Comparison of ENCODE assay signal across 2 cellular contexts in the genomic region with DNA sequence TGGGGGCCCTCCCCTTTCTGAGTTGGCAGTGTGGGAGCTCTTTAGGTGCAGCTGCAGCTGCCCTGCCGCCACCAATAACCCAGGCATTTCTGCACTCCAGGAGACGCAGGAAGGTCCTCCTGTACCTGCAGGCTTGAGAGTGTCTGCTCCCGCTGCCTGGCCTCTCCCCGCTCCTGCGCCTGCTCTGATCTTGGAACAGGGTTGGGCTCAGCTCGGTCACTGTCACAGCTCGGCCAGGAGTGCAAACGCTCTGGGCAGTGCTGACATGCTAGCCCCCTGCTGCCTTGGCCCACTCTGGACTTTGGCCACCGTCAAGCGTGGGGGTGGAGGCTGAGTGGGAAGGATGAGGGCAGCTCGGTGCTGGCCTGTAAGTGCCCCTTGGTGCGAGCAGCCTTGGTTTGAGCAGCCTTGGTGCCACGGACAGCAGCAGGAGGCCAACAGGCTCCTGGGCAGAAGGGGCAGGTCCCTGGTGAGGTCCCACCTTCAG.
TF ChIP-seq lines count a peak whose summit lies in the region.

No MANE protein-coding gene starts in this region.

TF ChIP-seq in IMR-90, 13 proteins besides CTCF, POLR2A, EP300 and RAD21 (continued from another document):
- TF ChIP-seq, protein P1, sequence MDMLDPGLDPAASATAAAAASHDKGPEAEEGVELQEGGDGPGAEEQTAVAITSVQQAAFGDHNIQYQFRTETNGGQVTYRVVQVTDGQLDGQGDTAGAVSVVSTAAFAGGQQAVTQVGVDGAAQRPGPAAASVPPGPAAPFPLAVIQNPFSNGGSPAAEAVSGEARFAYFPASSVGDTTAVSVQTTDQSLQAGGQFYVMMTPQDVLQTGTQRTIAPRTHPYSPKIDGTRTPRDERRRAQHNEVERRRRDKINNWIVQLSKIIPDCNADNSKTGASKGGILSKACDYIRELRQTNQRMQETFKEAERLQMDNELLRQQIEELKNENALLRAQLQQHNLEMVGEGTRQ (IDR thresholded peaks at IDR 0.05; ENCODE audit: low read depth, low read length), result no peak
- no peak for TF ChIP-seq CHD1 (IDR thresholded peaks at IDR 0.05; ENCODE audit: low read depth, low read length)
- TF ChIP-seq MAFK (IDR thresholded peaks at IDR 0.05; ENCODE audit: low read depth, low read length), result no peak
- TF ChIP-seq CEBPB (IDR thresholded peaks at IDR 0.05; ENCODE audit: low read depth, low read length), result no peak
- TF ChIP-seq, protein P2, sequence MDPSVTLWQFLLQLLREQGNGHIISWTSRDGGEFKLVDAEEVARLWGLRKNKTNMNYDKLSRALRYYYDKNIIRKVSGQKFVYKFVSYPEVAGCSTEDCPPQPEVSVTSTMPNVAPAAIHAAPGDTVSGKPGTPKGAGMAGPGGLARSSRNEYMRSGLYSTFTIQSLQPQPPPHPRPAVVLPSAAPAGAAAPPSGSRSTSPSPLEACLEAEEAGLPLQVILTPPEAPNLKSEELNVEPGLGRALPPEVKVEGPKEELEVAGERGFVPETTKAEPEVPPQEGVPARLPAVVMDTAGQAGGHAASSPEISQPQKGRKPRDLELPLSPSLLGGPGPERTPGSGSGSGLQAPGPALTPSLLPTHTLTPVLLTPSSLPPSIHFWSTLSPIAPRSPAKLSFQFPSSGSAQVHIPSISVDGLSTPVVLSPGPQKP (IDR thresholded peaks at IDR 0.05; ENCODE audit: borderline replicate concordance, low read depth, low read length), result no peak
- no peak for TF ChIP-seq BHLHE40 (IDR thresholded peaks at IDR 0.05; ENCODE audit: low read depth, low read length)
- no peak for TF ChIP-seq RCOR1 (IDR thresholded peaks at IDR 0.05; ENCODE audit: insufficient replicate concordance, low read length)

TF ChIP-seq in HepG2, 621 proteins besides CTCF, POLR2A, EP300 and RAD21 (continued from another document and continues in another):
- TF ChIP-seq, protein P3, sequence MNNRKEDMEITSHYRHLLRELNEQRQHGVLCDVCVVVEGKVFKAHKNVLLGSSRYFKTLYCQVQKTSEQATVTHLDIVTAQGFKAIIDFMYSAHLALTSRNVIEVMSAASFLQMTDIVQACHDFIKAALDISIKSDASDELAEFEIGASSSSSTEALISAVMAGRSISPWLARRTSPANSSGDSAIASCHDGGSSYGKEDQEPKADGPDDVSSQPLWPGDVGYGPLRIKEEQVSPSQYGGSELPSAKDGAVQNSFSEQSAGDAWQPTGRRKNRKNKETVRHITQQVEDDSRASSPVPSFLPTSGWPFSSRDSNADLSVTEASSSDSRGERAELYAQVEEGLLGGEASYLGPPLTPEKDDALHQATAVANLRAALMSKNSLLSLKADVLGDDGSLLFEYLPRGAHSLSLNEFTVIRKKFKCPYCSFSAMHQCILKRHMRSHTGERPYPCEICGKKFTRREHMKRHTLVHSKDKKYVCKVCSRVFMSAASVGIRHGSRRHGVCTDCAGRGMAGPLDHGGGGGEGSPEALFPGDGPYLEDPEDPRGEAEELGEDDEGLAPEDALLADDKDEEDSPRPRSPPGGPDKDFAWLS (CRISPR knock-in tag; IDR thresholded peaks at IDR 0.05; ENCODE audit: borderline replicate concordance), result no peak
- no peak for TF ChIP-seq ZNF749 (CRISPR knock-in tag; IDR thresholded peaks at IDR 0.05; ENCODE audit: borderline replicate concordance)
- no peak for TF ChIP-seq SAP130 (CRISPR knock-in tag; IDR thresholded peaks at IDR 0.05; ENCODE audit: low read depth)
- TF ChIP-seq, protein P4, sequence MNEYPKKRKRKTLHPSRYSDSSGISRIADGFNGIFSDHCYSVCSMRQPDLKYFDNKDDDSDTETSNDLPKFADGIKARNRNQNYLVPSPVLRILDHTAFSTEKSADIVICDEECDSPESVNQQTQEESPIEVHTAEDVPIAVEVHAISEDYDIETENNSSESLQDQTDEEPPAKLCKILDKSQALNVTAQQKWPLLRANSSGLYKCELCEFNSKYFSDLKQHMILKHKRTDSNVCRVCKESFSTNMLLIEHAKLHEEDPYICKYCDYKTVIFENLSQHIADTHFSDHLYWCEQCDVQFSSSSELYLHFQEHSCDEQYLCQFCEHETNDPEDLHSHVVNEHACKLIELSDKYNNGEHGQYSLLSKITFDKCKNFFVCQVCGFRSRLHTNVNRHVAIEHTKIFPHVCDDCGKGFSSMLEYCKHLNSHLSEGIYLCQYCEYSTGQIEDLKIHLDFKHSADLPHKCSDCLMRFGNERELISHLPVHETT (CRISPR knock-in tag; conservative IDR thresholded peaks at IDR 0.05), result no peak
- no peak for TF ChIP-seq ZNF562 (CRISPR knock-in tag; IDR thresholded peaks at IDR 0.05; ENCODE audit: borderline replicate concordance)
- no peak for TF ChIP-seq ZBTB7B (CRISPR knock-in tag; IDR thresholded peaks at IDR 0.05)
- TF ChIP-seq ZNF251 (CRISPR knock-in tag; IDR thresholded peaks at IDR 0.05), result no peak
- no peak for TF ChIP-seq RFXANK (CRISPR knock-in tag; IDR thresholded peaks at IDR 0.05)
- TF ChIP-seq, protein P5, sequence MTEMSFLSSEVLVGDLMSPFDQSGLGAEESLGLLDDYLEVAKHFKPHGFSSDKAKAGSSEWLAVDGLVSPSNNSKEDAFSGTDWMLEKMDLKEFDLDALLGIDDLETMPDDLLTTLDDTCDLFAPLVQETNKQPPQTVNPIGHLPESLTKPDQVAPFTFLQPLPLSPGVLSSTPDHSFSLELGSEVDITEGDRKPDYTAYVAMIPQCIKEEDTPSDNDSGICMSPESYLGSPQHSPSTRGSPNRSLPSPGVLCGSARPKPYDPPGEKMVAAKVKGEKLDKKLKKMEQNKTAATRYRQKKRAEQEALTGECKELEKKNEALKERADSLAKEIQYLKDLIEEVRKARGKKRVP (CRISPR knock-in tag; IDR thresholded peaks at IDR 0.05), result no peak
- no peak for TF ChIP-seq ZBTB7A (CRISPR knock-in tag; IDR thresholded peaks at IDR 0.05)
- TF ChIP-seq, protein P6, sequence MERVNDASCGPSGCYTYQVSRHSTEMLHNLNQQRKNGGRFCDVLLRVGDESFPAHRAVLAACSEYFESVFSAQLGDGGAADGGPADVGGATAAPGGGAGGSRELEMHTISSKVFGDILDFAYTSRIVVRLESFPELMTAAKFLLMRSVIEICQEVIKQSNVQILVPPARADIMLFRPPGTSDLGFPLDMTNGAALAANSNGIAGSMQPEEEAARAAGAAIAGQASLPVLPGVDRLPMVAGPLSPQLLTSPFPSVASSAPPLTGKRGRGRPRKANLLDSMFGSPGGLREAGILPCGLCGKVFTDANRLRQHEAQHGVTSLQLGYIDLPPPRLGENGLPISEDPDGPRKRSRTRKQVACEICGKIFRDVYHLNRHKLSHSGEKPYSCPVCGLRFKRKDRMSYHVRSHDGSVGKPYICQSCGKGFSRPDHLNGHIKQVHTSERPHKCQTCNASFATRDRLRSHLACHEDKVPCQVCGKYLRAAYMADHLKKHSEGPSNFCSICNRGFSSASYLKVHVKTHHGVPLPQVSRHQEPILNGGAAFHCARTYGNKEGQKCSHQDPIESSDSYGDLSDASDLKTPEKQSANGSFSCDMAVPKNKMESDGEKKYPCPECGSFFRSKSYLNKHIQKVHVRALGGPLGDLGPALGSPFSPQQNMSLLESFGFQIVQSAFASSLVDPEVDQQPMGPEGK (CRISPR knock-in tag; IDR thresholded peaks at IDR 0.05), result no peak
- TF ChIP-seq SP1 (IDR thresholded peaks at IDR 0.05), result no peak
- no peak for TF ChIP-seq SP1 (CRISPR knock-in tag; IDR thresholded peaks at IDR 0.05)
- TF ChIP-seq, protein P7, sequence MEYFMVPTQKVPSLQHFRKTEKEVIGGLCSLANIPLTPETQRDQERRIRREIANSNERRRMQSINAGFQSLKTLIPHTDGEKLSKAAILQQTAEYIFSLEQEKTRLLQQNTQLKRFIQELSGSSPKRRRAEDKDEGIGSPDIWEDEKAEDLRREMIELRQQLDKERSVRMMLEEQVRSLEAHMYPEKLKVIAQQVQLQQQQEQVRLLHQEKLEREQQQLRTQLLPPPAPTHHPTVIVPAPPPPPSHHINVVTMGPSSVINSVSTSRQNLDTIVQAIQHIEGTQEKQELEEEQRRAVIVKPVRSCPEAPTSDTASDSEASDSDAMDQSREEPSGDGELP (IDR thresholded peaks at IDR 0.05; ENCODE audit: borderline replicate concordance, low read depth), result no peak
- TF ChIP-seq, protein P8, sequence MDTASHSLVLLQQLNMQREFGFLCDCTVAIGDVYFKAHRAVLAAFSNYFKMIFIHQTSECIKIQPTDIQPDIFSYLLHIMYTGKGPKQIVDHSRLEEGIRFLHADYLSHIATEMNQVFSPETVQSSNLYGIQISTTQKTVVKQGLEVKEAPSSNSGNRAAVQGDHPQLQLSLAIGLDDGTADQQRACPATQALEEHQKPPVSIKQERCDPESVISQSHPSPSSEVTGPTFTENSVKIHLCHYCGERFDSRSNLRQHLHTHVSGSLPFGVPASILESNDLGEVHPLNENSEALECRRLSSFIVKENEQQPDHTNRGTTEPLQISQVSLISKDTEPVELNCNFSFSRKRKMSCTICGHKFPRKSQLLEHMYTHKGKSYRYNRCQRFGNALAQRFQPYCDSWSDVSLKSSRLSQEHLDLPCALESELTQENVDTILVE (CRISPR knock-in tag; IDR thresholded peaks at IDR 0.05), result no peak
- no peak for TF ChIP-seq ZNF12 (CRISPR knock-in tag; IDR thresholded peaks at IDR 0.05)
- TF ChIP-seq, protein P9, sequence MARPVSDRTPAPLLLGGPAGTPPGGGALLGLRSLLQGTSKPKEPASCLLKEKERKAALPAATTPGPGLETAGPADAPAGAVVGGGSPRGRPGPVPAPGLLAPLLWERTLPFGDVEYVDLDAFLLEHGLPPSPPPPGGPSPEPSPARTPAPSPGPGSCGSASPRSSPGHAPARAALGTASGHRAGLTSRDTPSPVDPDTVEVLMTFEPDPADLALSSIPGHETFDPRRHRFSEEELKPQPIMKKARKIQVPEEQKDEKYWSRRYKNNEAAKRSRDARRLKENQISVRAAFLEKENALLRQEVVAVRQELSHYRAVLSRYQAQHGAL (CRISPR knock-in tag; IDR thresholded peaks at IDR 0.05; ENCODE audit: not compliant biosample characterization), result no peak
- TF ChIP-seq IRX3 (CRISPR knock-in tag; IDR thresholded peaks at IDR 0.05; ENCODE audit: borderline replicate concordance, low read depth), result no peak
- TF ChIP-seq ZNF670 (CRISPR knock-in tag; IDR thresholded peaks at IDR 0.05; ENCODE audit: borderline replicate concordance), result no peak
- TF ChIP-seq, protein P10, sequence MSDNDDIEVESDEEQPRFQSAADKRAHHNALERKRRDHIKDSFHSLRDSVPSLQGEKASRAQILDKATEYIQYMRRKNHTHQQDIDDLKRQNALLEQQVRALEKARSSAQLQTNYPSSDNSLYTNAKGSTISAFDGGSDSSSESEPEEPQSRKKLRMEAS (IDR thresholded peaks at IDR 0.05), result peak; percentile 50
- peak; percentile 34 for TF ChIP-seq HNRNPLL (IDR thresholded peaks at IDR 0.05; ENCODE audit: low read depth, low read length, poor library complexity, severe bottlenecking)
- TF ChIP-seq ZNF644 (CRISPR knock-in tag; IDR thresholded peaks at IDR 0.05; ENCODE audit: low read depth), result no peak
- TF ChIP-seq CBX2 (IDR thresholded peaks at IDR 0.05; ENCODE audit: low read depth, low read length), result no peak
- TF ChIP-seq CBX2 (CRISPR knock-in tag; IDR thresholded peaks at IDR 0.05; ENCODE audit: low read depth), result peak; percentile 38; the same call in 1 of the 2 replicates
- TF ChIP-seq HES4 (CRISPR knock-in tag; IDR thresholded peaks at IDR 0.05; ENCODE audit: borderline replicate concordance), result no peak
- TF ChIP-seq, protein P11, sequence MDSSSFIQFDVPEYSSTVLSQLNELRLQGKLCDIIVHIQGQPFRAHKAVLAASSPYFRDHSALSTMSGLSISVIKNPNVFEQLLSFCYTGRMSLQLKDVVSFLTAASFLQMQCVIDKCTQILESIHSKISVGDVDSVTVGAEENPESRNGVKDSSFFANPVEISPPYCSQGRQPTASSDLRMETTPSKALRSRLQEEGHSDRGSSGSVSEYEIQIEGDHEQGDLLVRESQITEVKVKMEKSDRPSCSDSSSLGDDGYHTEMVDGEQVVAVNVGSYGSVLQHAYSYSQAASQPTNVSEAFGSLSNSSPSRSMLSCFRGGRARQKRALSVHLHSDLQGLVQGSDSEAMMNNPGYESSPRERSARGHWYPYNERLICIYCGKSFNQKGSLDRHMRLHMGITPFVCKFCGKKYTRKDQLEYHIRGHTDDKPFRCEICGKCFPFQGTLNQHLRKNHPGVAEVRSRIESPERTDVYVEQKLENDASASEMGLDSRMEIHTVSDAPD (CRISPR knock-in tag; IDR thresholded peaks at IDR 0.05), result no peak
- no peak for TF ChIP-seq KMT2A (CRISPR knock-in tag; IDR thresholded peaks at IDR 0.05)
- TF ChIP-seq, protein P12, sequence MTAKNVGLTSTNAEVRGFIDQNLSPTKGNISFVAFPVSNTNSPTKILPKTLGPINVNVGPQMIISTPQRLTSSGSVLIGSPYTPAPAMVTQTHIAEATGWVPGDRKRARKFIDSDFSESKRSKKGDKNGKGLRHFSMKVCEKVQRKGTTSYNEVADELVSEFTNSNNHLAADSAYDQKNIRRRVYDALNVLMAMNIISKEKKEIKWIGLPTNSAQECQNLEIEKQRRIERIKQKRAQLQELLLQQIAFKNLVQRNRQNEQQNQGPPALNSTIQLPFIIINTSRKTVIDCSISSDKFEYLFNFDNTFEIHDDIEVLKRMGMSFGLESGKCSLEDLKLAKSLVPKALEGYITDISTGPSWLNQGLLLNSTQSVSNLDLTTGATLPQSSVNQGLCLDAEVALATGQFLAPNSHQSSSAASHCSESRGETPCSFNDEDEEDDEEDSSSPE (CRISPR knock-in tag; IDR thresholded peaks at IDR 0.05), result no peak
- TF ChIP-seq, protein P13, sequence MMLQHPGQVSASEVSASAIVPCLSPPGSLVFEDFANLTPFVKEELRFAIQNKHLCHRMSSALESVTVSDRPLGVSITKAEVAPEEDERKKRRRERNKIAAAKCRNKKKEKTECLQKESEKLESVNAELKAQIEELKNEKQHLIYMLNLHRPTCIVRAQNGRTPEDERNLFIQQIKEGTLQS (CRISPR knock-in tag; IDR thresholded peaks at IDR 0.05), result no peak
- TF ChIP-seq, protein P14, sequence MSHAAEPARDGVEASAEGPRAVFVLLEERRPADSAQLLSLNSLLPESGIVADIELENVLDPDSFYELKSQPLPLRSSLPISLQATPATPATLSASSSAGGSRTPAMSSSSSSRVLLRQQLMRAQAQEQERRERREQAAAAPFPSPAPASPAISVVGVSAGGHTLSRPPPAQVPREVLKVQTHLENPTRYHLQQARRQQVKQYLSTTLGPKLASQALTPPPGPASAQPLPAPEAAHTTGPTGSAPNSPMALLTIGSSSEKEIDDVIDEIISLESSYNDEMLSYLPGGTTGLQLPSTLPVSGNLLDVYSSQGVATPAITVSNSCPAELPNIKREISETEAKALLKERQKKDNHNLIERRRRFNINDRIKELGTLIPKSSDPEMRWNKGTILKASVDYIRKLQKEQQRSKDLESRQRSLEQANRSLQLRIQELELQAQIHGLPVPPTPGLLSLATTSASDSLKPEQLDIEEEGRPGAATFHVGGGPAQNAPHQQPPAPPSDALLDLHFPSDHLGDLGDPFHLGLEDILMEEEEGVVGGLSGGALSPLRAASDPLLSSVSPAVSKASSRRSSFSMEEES (CRISPR knock-in tag; IDR thresholded peaks at IDR 0.05), result no peak
- TF ChIP-seq, protein P15, sequence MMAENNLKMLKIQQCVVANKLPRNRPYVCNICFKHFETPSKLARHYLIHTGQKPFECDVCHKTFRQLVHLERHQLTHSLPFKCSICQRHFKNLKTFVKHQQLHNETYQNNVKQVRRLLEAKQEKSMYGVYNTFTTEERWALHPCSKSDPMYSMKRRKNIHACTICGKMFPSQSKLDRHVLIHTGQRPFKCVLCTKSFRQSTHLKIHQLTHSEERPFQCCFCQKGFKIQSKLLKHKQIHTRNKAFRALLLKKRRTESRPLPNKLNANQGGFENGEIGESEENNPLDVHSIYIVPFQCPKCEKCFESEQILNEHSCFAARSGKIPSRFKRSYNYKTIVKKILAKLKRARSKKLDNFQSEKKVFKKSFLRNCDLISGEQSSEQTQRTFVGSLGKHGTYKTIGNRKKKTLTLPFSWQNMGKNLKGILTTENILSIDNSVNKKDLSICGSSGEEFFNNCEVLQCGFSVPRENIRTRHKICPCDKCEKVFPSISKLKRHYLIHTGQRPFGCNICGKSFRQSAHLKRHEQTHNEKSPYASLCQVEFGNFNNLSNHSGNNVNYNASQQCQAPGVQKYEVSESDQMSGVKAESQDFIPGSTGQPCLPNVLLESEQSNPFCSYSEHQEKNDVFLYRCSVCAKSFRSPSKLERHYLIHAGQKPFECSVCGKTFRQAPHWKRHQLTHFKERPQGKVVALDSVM (CRISPR knock-in tag; IDR thresholded peaks at IDR 0.05), result no peak
- no peak for TF ChIP-seq PAWR (CRISPR knock-in tag; IDR thresholded peaks at IDR 0.05; ENCODE audit: borderline replicate concordance)
